Comparison of ENCODE assay signal across 1 cellular context in the genomic region with DNA sequence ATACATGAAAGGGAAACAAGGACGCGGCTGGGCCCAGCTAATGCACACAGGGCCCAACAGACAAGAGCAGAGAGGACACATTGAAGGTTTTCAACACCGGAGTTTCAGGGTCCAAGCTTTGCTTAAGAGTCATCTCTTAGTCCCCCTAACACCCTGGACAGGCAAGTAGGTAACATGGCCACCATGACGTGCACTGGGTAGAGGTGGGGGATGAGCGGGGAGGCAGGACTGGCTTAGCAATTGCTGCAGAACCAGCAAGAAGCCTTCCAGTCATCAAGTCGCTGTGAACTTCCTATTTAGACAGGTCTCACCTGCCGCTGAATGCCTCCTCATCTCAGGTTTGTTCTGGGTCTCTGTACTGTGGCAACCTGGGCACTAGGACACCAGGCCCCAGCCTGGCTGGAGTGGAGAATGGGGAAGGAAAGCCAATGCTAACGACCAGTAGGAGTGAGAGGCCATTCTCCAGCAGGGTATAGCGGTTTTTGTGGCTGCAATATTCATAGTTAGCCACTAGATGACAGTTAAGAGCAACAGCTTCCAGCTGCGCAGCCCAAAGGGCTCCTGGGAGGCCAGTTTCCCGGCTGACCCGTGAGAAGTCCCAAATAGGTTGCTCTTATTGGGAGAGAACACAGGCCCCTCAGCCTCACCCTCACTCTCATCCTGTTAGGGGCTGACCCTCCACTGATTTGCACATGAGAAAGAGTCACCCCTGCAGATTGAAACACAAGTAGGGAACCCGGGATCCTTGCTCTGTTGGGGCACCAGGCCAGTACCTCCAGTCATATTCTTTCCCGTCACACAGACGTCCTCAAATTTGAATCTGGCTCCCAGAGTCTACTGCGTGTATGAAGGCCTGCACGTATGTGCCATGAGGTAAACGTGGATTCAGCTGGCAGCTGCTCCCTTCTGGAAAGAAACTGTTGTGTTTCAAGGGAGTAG.
TF ChIP-seq lines count a peak whose summit lies in the region.

No MANE protein-coding gene starts in this region.

TF ChIP-seq in HepG2, 621 proteins besides CTCF, POLR2A, EP300 and RAD21 (continued from another document and continues in another):
- TF ChIP-seq, protein P1, sequence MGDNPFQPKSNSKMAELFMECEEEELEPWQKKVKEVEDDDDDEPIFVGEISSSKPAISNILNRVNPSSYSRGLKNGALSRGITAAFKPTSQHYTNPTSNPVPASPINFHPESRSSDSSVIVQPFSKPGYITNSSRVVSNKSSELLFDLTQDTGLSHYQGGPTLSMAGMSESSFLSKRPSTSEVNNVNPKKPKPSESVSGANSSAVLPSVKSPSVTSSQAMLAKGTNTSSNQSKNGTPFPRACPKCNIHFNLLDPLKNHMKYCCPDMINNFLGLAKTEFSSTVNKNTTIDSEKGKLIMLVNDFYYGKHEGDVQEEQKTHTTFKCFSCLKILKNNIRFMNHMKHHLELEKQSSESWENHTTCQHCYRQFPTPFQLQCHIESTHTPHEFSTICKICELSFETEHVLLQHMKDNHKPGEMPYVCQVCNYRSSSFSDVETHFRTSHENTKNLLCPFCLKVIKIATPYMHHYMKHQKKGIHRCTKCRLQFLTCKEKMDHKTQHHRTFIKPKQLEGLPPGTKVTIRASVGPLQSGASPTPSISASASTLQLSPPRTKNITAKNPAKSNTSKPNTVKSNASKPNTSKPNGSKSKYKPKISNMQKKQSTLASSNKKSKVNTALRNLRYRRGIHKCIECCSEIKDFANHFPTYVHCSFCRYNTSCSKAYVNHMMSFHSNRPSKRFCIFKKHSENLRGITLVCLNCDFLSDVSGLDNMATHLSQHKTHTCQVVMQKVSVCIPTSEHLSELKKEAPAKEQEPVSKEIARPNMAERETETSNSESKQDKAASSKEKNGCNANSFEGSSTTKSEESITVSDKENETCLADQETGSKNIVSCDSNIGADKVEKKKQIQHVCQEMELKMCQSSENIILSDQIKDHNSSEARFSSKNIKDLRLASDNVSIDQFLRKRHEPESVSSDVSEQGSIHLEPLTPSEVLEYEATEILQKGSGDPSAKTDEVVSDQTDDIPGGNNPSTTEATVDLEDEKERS (CRISPR knock-in tag; IDR thresholded peaks at IDR 0.05) = 0 out of 2 replicates have a peak, but pooled peaks have one; percentile 53
- TF ChIP-seq ZNF670 (CRISPR knock-in tag; IDR thresholded peaks at IDR 0.05; ENCODE audit: borderline replicate concordance) (0 out of 2 replicates have a peak, but pooled peaks have one; percentile 29), ZNF296 (CRISPR knock-in tag; conservative IDR thresholded peaks at IDR 0.05) (no peak), TSC22D2 (CRISPR knock-in tag; IDR thresholded peaks at IDR 0.05; ENCODE audit: borderline replicate concordance) (0 out of 2 replicates have a peak, but pooled peaks have one; percentile 19), PCBP2 (optimal IDR thresholded peaks at IDR 0.05; ENCODE audit: low read depth, low read length, poor library complexity, severe bottlenecking) (no peak), SMAD3 (CRISPR knock-in tag; IDR thresholded peaks at IDR 0.05) (no peak), ZNF121 (CRISPR knock-in tag; IDR thresholded peaks at IDR 0.05) (no peak), U2AF2 (IDR thresholded peaks at IDR 0.05; ENCODE audit: low read depth, low read length) (no peak), KLF6 (CRISPR knock-in tag; IDR thresholded peaks at IDR 0.05) (no peak), ATAD3A (CRISPR knock-in tag; IDR thresholded peaks at IDR 0.05) (no peak), KMT2A (CRISPR knock-in tag; IDR thresholded peaks at IDR 0.05) (no peak), KDM6A (CRISPR knock-in tag; IDR thresholded peaks at IDR 0.05; ENCODE audit: low read depth) (no peak), SUZ12 (IDR thresholded peaks at IDR 0.05; ENCODE audit: low read depth, low read length) (no peak), RBM22 (optimal IDR thresholded peaks at IDR 0.05; ENCODE audit: low read length) (no peak), HOXA5 (CRISPR knock-in tag; IDR thresholded peaks at IDR 0.05) (no peak), ZNF24 (IDR thresholded peaks at IDR 0.05) (no peak), ZNF30 (CRISPR knock-in tag; IDR thresholded peaks at IDR 0.05) (no peak), YEATS4 (CRISPR knock-in tag; IDR thresholded peaks at IDR 0.05; ENCODE audit: borderline replicate concordance) (peak; percentile 44; the same call in 1 of the 2 replicates), ZNF337 (CRISPR knock-in tag; IDR thresholded peaks at IDR 0.05; ENCODE audit: borderline replicate concordance, low read depth) (no peak), DNMT1 (CRISPR knock-in tag; IDR thresholded peaks at IDR 0.05) (no peak), MBD4 (IDR thresholded peaks at IDR 0.05; ENCODE audit: borderline replicate concordance, low read length) (no peak), ZNF33A (CRISPR knock-in tag; IDR thresholded peaks at IDR 0.05; ENCODE audit: borderline replicate concordance) (no peak), SMAD1 (CRISPR knock-in tag; IDR thresholded peaks at IDR 0.05; ENCODE audit: borderline replicate concordance, low read depth) (0 out of 2 replicates have a peak, but pooled peaks have one; percentile 70), KLF13 (CRISPR knock-in tag; IDR thresholded peaks at IDR 0.05) (no peak), ZBTB7B (CRISPR knock-in tag; IDR thresholded peaks at IDR 0.05) (no peak), CREB1 (IDR thresholded peaks at IDR 0.05) (no peak), CREB1 (CRISPR knock-in tag; IDR thresholded peaks at IDR 0.05) (0 out of 2 replicates have a peak, but pooled peaks have one; percentile 43), ZBTB42 (CRISPR knock-in tag; IDR thresholded peaks at IDR 0.05) (no peak; the same call in 1 of the 2 replicates), ARHGAP35 (CRISPR knock-in tag; IDR thresholded peaks at IDR 0.05; ENCODE audit: borderline replicate concordance) (peak; percentile 31; the same call in 1 of the 2 replicates), CHCHD3 (CRISPR knock-in tag; IDR thresholded peaks at IDR 0.05) (no peak), ZNF883 (CRISPR knock-in tag; IDR thresholded peaks at IDR 0.05; ENCODE audit: not compliant biosample characterization) (no peak), ZNF607 (CRISPR knock-in tag; IDR thresholded peaks at IDR 0.05; ENCODE audit: borderline replicate concordance) (peak; percentile 22; the same call in 1 of the 2 replicates), RXRB (CRISPR knock-in tag; IDR thresholded peaks at IDR 0.05; ENCODE audit: borderline replicate concordance) (peak; percentile 35)
- TF ChIP-seq, protein P2, sequence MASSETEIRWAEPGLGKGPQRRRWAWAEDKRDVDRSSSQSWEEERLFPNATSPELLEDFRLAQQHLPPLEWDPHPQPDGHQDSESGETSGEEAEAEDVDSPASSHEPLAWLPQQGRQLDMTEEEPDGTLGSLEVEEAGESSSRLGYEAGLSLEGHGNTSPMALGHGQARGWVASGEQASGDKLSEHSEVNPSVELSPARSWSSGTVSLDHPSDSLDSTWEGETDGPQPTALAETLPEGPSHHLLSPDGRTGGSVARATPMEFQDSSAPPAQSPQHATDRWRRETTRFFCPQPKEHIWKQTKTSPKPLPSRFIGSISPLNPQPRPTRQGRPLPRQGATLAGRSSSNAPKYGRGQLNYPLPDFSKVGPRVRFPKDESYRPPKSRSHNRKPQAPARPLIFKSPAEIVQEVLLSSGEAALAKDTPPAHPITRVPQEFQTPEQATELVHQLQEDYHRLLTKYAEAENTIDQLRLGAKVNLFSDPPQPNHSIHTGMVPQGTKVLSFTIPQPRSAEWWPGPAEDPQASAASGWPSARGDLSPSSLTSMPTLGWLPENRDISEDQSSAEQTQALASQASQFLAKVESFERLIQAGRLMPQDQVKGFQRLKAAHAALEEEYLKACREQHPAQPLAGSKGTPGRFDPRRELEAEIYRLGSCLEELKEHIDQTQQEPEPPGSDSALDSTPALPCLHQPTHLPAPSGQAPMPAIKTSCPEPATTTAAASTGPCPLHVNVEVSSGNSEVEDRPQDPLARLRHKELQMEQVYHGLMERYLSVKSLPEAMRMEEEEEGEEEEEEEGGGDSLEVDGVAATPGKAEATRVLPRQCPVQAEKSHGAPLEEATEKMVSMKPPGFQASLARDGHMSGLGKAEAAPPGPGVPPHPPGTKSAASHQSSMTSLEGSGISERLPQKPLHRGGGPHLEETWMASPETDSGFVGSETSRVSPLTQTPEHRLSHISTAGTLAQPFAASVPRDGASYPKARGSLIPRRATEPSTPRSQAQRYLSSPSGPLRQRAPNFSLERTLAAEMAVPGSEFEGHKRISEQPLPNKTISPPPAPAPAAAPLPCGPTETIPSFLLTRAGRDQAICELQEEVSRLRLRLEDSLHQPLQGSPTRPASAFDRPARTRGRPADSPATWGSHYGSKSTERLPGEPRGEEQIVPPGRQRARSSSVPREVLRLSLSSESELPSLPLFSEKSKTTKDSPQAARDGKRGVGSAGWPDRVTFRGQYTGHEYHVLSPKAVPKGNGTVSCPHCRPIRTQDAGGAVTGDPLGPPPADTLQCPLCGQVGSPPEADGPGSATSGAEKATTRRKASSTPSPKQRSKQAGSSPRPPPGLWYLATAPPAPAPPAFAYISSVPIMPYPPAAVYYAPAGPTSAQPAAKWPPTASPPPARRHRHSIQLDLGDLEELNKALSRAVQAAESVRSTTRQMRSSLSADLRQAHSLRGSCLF (CRISPR knock-in tag; IDR thresholded peaks at IDR 0.05; ENCODE audit: borderline replicate concordance) = no peak
- TF ChIP-seq, protein P3, sequence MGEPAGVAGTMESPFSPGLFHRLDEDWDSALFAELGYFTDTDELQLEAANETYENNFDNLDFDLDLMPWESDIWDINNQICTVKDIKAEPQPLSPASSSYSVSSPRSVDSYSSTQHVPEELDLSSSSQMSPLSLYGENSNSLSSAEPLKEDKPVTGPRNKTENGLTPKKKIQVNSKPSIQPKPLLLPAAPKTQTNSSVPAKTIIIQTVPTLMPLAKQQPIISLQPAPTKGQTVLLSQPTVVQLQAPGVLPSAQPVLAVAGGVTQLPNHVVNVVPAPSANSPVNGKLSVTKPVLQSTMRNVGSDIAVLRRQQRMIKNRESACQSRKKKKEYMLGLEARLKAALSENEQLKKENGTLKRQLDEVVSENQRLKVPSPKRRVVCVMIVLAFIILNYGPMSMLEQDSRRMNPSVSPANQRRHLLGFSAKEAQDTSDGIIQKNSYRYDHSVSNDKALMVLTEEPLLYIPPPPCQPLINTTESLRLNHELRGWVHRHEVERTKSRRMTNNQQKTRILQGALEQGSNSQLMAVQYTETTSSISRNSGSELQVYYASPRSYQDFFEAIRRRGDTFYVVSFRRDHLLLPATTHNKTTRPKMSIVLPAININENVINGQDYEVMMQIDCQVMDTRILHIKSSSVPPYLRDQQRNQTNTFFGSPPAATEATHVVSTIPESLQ (CRISPR knock-in tag; conservative IDR thresholded peaks at IDR 0.05) = no peak
- TF ChIP-seq, protein P4, sequence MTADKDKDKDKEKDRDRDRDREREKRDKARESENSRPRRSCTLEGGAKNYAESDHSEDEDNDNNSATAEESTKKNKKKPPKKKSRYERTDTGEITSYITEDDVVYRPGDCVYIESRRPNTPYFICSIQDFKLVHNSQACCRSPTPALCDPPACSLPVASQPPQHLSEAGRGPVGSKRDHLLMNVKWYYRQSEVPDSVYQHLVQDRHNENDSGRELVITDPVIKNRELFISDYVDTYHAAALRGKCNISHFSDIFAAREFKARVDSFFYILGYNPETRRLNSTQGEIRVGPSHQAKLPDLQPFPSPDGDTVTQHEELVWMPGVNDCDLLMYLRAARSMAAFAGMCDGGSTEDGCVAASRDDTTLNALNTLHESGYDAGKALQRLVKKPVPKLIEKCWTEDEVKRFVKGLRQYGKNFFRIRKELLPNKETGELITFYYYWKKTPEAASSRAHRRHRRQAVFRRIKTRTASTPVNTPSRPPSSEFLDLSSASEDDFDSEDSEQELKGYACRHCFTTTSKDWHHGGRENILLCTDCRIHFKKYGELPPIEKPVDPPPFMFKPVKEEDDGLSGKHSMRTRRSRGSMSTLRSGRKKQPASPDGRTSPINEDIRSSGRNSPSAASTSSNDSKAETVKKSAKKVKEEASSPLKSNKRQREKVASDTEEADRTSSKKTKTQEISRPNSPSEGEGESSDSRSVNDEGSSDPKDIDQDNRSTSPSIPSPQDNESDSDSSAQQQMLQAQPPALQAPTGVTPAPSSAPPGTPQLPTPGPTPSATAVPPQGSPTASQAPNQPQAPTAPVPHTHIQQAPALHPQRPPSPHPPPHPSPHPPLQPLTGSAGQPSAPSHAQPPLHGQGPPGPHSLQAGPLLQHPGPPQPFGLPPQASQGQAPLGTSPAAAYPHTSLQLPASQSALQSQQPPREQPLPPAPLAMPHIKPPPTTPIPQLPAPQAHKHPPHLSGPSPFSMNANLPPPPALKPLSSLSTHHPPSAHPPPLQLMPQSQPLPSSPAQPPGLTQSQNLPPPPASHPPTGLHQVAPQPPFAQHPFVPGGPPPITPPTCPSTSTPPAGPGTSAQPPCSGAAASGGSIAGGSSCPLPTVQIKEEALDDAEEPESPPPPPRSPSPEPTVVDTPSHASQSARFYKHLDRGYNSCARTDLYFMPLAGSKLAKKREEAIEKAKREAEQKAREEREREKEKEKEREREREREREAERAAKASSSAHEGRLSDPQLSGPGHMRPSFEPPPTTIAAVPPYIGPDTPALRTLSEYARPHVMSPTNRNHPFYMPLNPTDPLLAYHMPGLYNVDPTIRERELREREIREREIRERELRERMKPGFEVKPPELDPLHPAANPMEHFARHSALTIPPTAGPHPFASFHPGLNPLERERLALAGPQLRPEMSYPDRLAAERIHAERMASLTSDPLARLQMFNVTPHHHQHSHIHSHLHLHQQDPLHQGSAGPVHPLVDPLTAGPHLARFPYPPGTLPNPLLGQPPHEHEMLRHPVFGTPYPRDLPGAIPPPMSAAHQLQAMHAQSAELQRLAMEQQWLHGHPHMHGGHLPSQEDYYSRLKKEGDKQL (CRISPR knock-in tag; IDR thresholded peaks at IDR 0.05; ENCODE audit: low read depth) = no peak
- TF ChIP-seq, protein P5, sequence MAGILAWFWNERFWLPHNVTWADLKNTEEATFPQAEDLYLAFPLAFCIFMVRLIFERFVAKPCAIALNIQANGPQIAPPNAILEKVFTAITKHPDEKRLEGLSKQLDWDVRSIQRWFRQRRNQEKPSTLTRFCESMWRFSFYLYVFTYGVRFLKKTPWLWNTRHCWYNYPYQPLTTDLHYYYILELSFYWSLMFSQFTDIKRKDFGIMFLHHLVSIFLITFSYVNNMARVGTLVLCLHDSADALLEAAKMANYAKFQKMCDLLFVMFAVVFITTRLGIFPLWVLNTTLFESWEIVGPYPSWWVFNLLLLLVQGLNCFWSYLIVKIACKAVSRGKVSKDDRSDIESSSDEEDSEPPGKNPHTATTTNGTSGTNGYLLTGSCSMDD (CRISPR knock-in tag; IDR thresholded peaks at IDR 0.05) = no peak
- TF ChIP-seq, protein P6, sequence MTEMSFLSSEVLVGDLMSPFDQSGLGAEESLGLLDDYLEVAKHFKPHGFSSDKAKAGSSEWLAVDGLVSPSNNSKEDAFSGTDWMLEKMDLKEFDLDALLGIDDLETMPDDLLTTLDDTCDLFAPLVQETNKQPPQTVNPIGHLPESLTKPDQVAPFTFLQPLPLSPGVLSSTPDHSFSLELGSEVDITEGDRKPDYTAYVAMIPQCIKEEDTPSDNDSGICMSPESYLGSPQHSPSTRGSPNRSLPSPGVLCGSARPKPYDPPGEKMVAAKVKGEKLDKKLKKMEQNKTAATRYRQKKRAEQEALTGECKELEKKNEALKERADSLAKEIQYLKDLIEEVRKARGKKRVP (CRISPR knock-in tag; IDR thresholded peaks at IDR 0.05) = no peak; a peak in 1 of 4 replicates
- TF ChIP-seq, protein P7, sequence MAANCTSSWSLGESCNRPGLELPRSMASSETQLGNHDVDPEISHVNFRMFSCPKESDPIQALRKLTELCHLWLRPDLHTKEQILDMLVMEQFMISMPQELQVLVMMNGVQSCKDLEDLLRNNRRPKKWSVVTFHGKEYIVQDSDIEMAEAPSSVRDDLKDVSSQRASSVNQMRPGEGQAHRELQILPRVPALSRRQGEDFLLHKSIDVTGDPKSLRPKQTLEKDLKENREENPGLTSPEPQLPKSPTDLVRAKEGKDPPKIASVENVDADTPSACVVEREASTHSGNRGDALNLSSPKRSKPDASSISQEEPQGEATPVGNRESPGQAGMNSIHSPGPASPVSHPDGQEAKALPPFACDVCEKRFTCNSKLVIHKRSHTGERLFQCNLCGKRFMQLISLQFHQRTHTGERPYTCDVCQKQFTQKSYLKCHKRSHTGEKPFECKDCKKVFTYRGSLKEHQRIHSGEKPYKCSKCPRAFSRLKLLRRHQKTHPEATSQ (CRISPR knock-in tag; IDR thresholded peaks at IDR 0.05; ENCODE audit: borderline replicate concordance) = no peak; the same call in 1 of the 2 replicates
